11 cellular contexts compared by ENCODE assay signal in the genomic region with DNA sequence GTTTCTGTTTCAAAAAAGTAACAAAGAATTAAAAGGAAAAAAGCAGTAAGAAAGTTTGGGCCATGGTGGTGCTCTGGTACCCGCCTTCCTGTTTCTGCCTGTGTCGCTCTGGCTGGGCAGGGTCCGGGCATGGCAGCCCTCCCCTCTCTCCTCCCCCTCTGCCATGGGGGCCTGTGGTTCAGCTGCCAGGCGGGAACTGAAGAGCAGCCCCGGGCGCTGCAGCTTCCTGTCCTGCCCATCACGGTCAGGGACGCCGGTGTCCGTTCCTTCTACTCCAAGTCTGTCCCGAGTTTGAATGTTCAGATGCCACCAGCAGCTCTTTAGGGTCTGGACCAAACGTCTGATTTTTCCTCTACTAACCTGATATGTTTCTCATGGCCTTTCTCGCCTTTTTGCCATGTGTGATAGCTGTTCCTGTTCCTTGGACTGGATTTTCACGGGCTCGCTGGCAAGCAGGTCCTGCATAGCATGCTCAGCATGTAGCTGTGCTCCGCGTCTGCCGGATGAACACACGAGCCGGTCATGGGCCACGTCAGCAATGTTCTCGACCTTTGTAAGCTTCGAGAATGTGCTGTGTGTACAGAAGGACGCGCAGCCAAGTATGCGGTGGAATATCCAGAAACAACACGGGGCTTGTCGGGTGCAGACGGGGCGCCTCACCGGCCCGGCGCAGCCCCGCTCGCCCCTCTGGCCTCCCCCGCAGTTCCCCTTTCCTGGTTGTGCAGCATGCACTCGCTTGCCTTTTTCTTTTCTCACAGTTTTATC. TPM values are rescaled to one million over a fixed set of nuclear protein-coding genes. Genes with fewer than 3 reads are reported as not detected.
DNase-seq lines count a peak whose midpoint lies in the region; ATAC-seq, FAIRE-seq and TF ChIP-seq lines count a peak whose summit lies in the region.
"Had no signal": no experiment of that assay in that cellular context is flagged by ENCODE, and none has a peak within 500 bp of the region (broad histone marks: within the 10 kb centered on the region; RNA-seq: fewer than 3 reads in every experiment).

No MANE protein-coding gene starts in this region.

- no peaks in the 10 kb centered on the region for H3K36me3 ChIP-seq in GM23248 (ENCODE audit: low read depth)
- H3K36me3 ChIP-seq in small intestine (ENCODE audit: control insufficient read depth in 2 of 2, insufficient read depth in 2 of 2, low read length in 2 of 2) = no peaks in the 10 kb centered on the region
- H3K36me3 ChIP-seq: ovary had no signal

- peaks cover 88% of the 10 kb centered on the region for H3K79me2 ChIP-seq in GM23248 (ENCODE audit: insufficient read depth)

- peak overlapping the region in 8 of 10 donors; percentile 59 to 85 (median 78) for H3K27ac Mint-ChIP-seq in naive thymus-derived CD8-positive, alpha-beta T cell

- in situ Hi-C loops in G401 (cut with HindIII; ENCODE audit: low sequenced_read_pairs) = no loop called here
- in situ Hi-C loops in astrocyte of the cerebellum (cut with HindIII; ENCODE audit: low sequenced_read_pairs) = no loop called here
- in situ Hi-C loops in GM23248 (cut with MboI) = no loop called here

- TF ChIP-seq CTCF in astrocyte of the cerebellum (IDR thresholded peaks at IDR 0.05; ENCODE audit: low read depth, low read length, missing control alignments) = no peak

- ATAC-seq in naive thymus-derived CD8-positive, alpha-beta T cell = peak in 1 of 2 donors; percentile 40
- ATAC-seq in HG03139 (IDR thresholded peaks at IDR 0.05; ENCODE audit: unreplicated experiment) = no peak

- no peak overlapping the region for H3K4me2 ChIP-seq in GM23248 (ENCODE audit: unreplicated experiment)

- peak; percentile 63 for DNase-seq in G401 (ENCODE audit: low spot score)
- DNase-seq in NCI-H2196 (lab: John Stamatoyannopoulos, UW; ENCODE audit: unreplicated experiment) = peak; percentile 88
- peak; percentile 46 for DNase-seq in astrocyte of the cerebellum (ENCODE audit: low read depth)
- no peak for DNase-seq in naive thymus-derived CD8-positive, alpha-beta T cell
- no peak for DNase-seq in NCI-H526 (lab: John Stamatoyannopoulos, UW)
- no peak for DNase-seq in GM23248
- no peak for DNase-seq in small intestine
- DNase-seq: NCI-H1436 treated with DMSO at 0.1 percent for 48 hours had no signal

- H3F3A ChIP-seq in GM23248 (ENCODE audit: insufficient read depth) = no peaks in the 10 kb centered on the region

- peaks cover 10% of the 10 kb centered on the region for H4K20me1 ChIP-seq in GM23248 (ENCODE audit: insufficient read depth)

- H3K27me3 ChIP-seq in GM23248 (replicated peaks; ENCODE audit: insufficient read depth) (no peaks in the 10 kb centered on the region), small intestine (ENCODE audit: control insufficient read depth in 2 of 2, insufficient read depth in 2 of 2, low read length in 2 of 2) (no peaks in the 10 kb centered on the region)
- H3K27me3 ChIP-seq: ovary, tibial nerve had no signal

- FAIRE-seq in small intestine (lab: Jason Lieb, UNC) = no peak

- 94% methylated on average over 30 to 37 of the region's 37 CpGs for WGBS in GM23248 (ENCODE audit: low coverage in 1 of 2, low lambda C conversion rate in 2 of 2, missing lambda C conversion rate in 2 of 2), 2 experiments
- WGBS in small intestine, 3 donors = 81 to 92% (median 90%) methylated on average over 32 to 37 of the region's 37 CpGs

- no peaks in the 10 kb centered on the region for H3K9me3 Mint-ChIP-seq in naive thymus-derived CD8-positive, alpha-beta T cell

- H3K4me3 ChIP-seq in astrocyte of the cerebellum (ENCODE audit: low read depth, low read length) (no peak overlapping the region), GM23248 (no peak overlapping the region), small intestine (ENCODE audit: low read depth in 1 of 2, low read length in 2 of 2) (no peak overlapping the region)
- H3K4me3 ChIP-seq: ovary, tibial nerve had no signal

- H3K4me1 Mint-ChIP-seq in naive thymus-derived CD8-positive, alpha-beta T cell = peaks cover 28 to 61% (median 50%) of the 10 kb centered on the region in 4 donors

- H3K9ac ChIP-seq in GM23248 = no peak overlapping the region

- no peaks in the 10 kb centered on the region for H3K27me3 Mint-ChIP-seq in naive thymus-derived CD8-positive, alpha-beta T cell

- H3K9me2 ChIP-seq in GM23248 (ENCODE audit: insufficient read depth) = no peaks in the 10 kb centered on the region

- no peaks in the 10 kb centered on the region for H3K9me3 ChIP-seq in GM23248 (ENCODE audit: low read depth)
- H3K9me3 ChIP-seq in small intestine (ENCODE audit: control insufficient read depth, low read depth) = no peaks in the 10 kb centered on the region
- H3K9me3 ChIP-seq: ovary, tibial nerve had no signal

- POLR2A ChIA-PET in naive thymus-derived CD8-positive, alpha-beta T cell (lab: Charles Lee) = no interaction called here

- no peak overlapping the region for H2AFZ ChIP-seq in GM23248

- peaks cover 0 to 17% (median 3%) of the 10 kb centered on the region in 3 donors for H3K36me3 Mint-ChIP-seq in naive thymus-derived CD8-positive, alpha-beta T cell

- H3K27ac ChIP-seq in GM23248 (no peak overlapping the region), small intestine (ENCODE audit: low read depth in 1 of 2, low read length in 1 of 2) (no peak overlapping the region)
- H3K27ac ChIP-seq: ovary had no signal

- H3K4me1 ChIP-seq in GM23248 (ENCODE audit: insufficient read depth) (no peaks in the 10 kb centered on the region), small intestine (ENCODE audit: control insufficient read depth in 2 of 2, insufficient read depth in 1 of 2, low read depth in 1 of 2, low read length in 1 of 2) (no peaks in the 10 kb centered on the region)

- peak overlapping the region in 9 of 10 donors; percentile 8 to 64 (median 53) for H3K4me3 Mint-ChIP-seq in naive thymus-derived CD8-positive, alpha-beta T cell

RNA-seq across cellular contexts. Expression of gene RPTOR, which starts 42.0 kb away (rescaled TPM):
- total RNA-seq in G401 (2014; rRNA removed; shearing (Covaris generic)) = 25.9 and 27.7 TPM in 2 replicates
- 10 to 100 TPM; 53.5 to 53.9 TPM for total RNA-seq in naive thymus-derived CD8-positive, alpha-beta T cell
- polyA plus RNA-seq in naive thymus-derived CD8-positive, alpha-beta T cell = 10 to 100 TPM in 1 of 3 donors, 1 to 10 TPM in 2; 5.3 to 10.2 (median 5.5) TPM
- total RNA-seq in GM23248 (2014; rRNA removed; shearing (Covaris generic)) = 16.1 and 19.0 TPM in 2 replicates
- 6.6 and 7.0 TPM in 2 replicates for polyA plus RNA-seq in GM23248 (2016; fragmentation: Nextera tagmentation; extraction: Ambion mirVana)
- polyA plus RNA-seq in small intestine = 10 to 100 TPM in 1 of 3 donors, 1 to 10 TPM in 2; 3.2 to 14.3 (median 5.8) TPM

Comparison
In these comparisons a context has a peak if more than half of its experiments do, and no peak if none do; other contexts are left out.
1. DNase-seq: peak in G401 (single experiment), NCI-H2196 (single experiment) and astrocyte of the cerebellum (single experiment); none in naive thymus-derived CD8-positive, alpha-beta T cell (0 of 10), NCI-H526 (0 of 2), GM23248 (single experiment) and small intestine (single experiment).